8 cellular contexts compared by ENCODE assay signal in genomic region chr17:28357061-28357900, GRCh38. TPM values are rescaled to one million over a fixed set of nuclear protein-coding genes. Genes with fewer than 3 reads are reported as not detected.
DNase-seq lines count a peak whose midpoint lies in the region; ATAC-seq and TF ChIP-seq lines count a peak whose summit lies in the region.

Gene POLDIP2 (minus strand): TSS chr17:28357527. CDS start chr17:28357448, 79 bp downstream.

- ATAC-seq in GM21723 (IDR thresholded peaks at IDR 0.05; ENCODE audit: unreplicated experiment), result peak; percentile 94
- ATAC-seq in esophagus mucosa, result peak; percentile 99

- DNase-seq in DMS53 treated with DMSO at 0.1 percent for 48 hours (lab: John Stamatoyannopoulos, UW; ENCODE audit: unreplicated experiment) (peak; percentile 72), KG1 (lab: John Stamatoyannopoulos, UW) (peak; percentile 90), Peyer's patch (peak; percentile 89 to 97 (median 97)), myocyte (ENCODE audit: low read depth) (peak; percentile 96)
- DNase-seq in activated T-cell treated with anti-CD3 and anti-CD28 coated beads, Interleukin-2, amount 50 U/mL, for 48 hours, result peak; percentile 95 to 97
- DNase-seq in stimulated activated CD8-positive, alpha-beta memory T cell treated with anti-CD3 and anti-CD28 coated beads, Interleukin-7, amount 100 ng/mL, for 4 hours (ENCODE audit: low read depth in 2 of 2), result peak; percentile 89 to 95

- no peaks in the 10 kb centered on the region for H3K9me3 ChIP-seq in Peyer's patch

- peaks cover 0 to 55% (median 10%) of the 10 kb centered on the region in 3 donors for H3K36me3 ChIP-seq in Peyer's patch

- peak within 1 kb of the TSS; percentile 81 to 93 (median 90) for H3K27ac ChIP-seq in Peyer's patch

- peaks cover 5 to 26% (median 10%) of the 10 kb centered on the region in 4 donors for H3K4me1 ChIP-seq in Peyer's patch

- TF ChIP-seq POLR2A in Peyer's patch (IDR thresholded peaks at IDR 0.05), result peak; percentile 91

- peak in 2 of 6 experiments; percentile 2 to 5 for TF ChIP-seq CTCF in Peyer's patch (IDR thresholded peaks at IDR 0.05)

- no peaks in the 10 kb centered on the region for H3K27me3 ChIP-seq in Peyer's patch

- peak within 1 kb of the TSS; percentile 76 to 96 (median 86) for H3K4me3 ChIP-seq in Peyer's patch

RNA-seq across cellular contexts. Expression of gene POLDIP2, which starts in this region (rescaled TPM):
- 10 to 100 TPM; 49.5 to 87.2 (median 79.0) TPM for total RNA-seq in Peyer's patch
- total RNA-seq in esophagus mucosa, result 81.1 TPM
- total RNA-seq in myocyte, result 118 and 127 TPM in 2 replicates
- 93.4 TPM for polyA plus RNA-seq in myocyte (2012)

Comparison
In these comparisons a context has a peak if more than half of its experiments do, and no peak if none do; other contexts are left out.
1. Peak in every context shown above with its lines: DNase-seq, ATAC-seq, H3K4me3 ChIP-seq and H3K27ac ChIP-seq.